ENCODE assay signal across 24 cellular contexts in genomic region chr9:125639057-125639456, GRCh38.
"Had no signal": no experiment of that assay in that cellular context is flagged by ENCODE, and none has a peak within 500 bp of the region (broad histone marks: within the 10 kb centered on the region; RNA-seq: fewer than 3 reads in every experiment).

No MANE protein-coding gene starts in this region.

- H3K36me3 ChIP-seq: breast epithelium, Peyer's patch, SJSA1 had no signal

- ATAC-seq: activated CD8-positive, alpha-beta T cell treated with anti-CD3 and anti-CD28 coated beads for 36 hours; activated T-cell treated with anti-CD3 and anti-CD28 coated beads, Interleukin-2, amount 50 U/mL, for 72 hours; T-cell had no signal

- DNase-seq: activated CD4-positive, alpha-beta T cell treated with anti-CD3 and anti-CD28 coated beads, Interleukin-2, amount 50 U/mL, for 1 hour; activated CD4-positive, CD25-positive, alpha-beta regulatory T cell; activated CD8-positive, alpha-beta memory T cell treated with anti-CD3 and anti-CD28 coated beads, Interleukin-2, amount 50 U/mL, for 4 hours; activated CD8-positive, alpha-beta T cell treated with anti-CD3 and anti-CD28 coated beads for 36 hours; activated gamma-delta T cell treated with Interleukin-2 at 50 U/mL for 16 hours; activated naive CD4-positive, alpha-beta T cell treated with anti-CD3 and anti-CD28 coated beads, Interleukin-2, amount 10 ng/mL, durations not matched to agents 7 days and 5 days; activated naive CD8-positive, alpha-beta T cell treated with anti-CD3 and anti-CD28 coated beads, Interleukin-2, amount 10 ng/mL, durations not matched to agents 7 days and 5 days; activated T-cell treated with anti-CD3 and anti-CD28 coated beads, Interleukin-2, amount 50 U/mL, for 72 hours; aorta; caudate nucleus; Kasumi-1; KBM-7; MV-4-11; NCI-H1092 treated with DMSO at 0.1 percent for 48 hours; NCI-H1694 treated with DMSO at 0.1 percent for 48 hours; NCI-H2029 treated with DMSO at 0.1 percent for 48 hours; NCI-H510A treated with DMSO at 0.1 percent for 48 hours; Peyer's patch; SHP77; T-cell; T-helper 2 cell; T1000 had no signal

- H3K9me3 ChIP-seq: breast epithelium, Peyer's patch, SJSA1 had no signal

- H3K27ac ChIP-seq: Peyer's patch, SJSA1 had no signal

- H3K4me3 ChIP-seq: breast epithelium, Peyer's patch, SJSA1 had no signal

- H3K4me1 ChIP-seq: breast epithelium had no signal

- H3K27me3 ChIP-seq: breast epithelium, Peyer's patch, SJSA1 had no signal
